ENCODE assay signal across 21 cellular contexts in genomic region chr10:34690403-34691049, GRCh38.
"Had no signal": no experiment of that assay in that cellular context is flagged by ENCODE, and none has a peak within 500 bp of the region (broad histone marks: within the 10 kb centered on the region; RNA-seq: fewer than 3 reads in every experiment).

No MANE protein-coding gene starts in this region.

- DNase-seq: activated CD4-positive, alpha-beta T cell treated with anti-CD3 and anti-CD28 coated beads, Interleukin-2, amount 10 ng/mL, durations not matched to agents 24 days and 14 days; activated CD8-positive, alpha-beta T cell treated with anti-CD3 and anti-CD28 coated beads for 36 hours; activated naive CD4-positive, alpha-beta T cell treated with anti-CD3 and anti-CD28 coated beads for 36 hours; activated T-cell treated with anti-CD3 and anti-CD28 coated beads, Interleukin-2, amount 50 U/mL, for 24 hours; body of pancreas; central memory CD4-positive, alpha-beta T cell; erythroblast; psoas muscle; stimulated activated CD4-positive, alpha-beta T cell treated with anti-CD3 and anti-CD28 coated beads, Interleukin-4, amount 100 ng/mL, for 1 hour; stomach; testis; upper lobe of right lung had no signal

- H3K27ac Mint-ChIP-seq: activated CD4-positive, alpha-beta T cell treated with anti-CD3 and anti-CD28 coated beads, Interleukin-2, amount 10 ng/mL, durations not matched to agents 24 days and 14 days; activated CD8-positive, alpha-beta T cell treated with anti-CD3 and anti-CD28 coated beads for 36 hours; activated naive CD4-positive, alpha-beta T cell treated with anti-CD3 and anti-CD28 coated beads for 36 hours; activated T-cell treated with anti-CD3 and anti-CD28 coated beads, Interleukin-2, amount 50 U/mL, for 24 hours; activated T-helper 2 cell treated with anti-CD3 and anti-CD28 coated beads, Interferon-gamma antibody, Interleukin-2, Interleukin-4, amounts not matched to agents 10 μg/mL and 5 μg/mL and 100 μg/mL, durations not matched to agents 14 hours and 24 hours and 36 hours; mesothelial cell of epicardium; stimulated activated effector memory CD8-positive, alpha-beta T cell treated with anti-CD3 and anti-CD28 coated beads, Interleukin-12 subunit alpha, Interleukin-12 subunit beta, amount 100 ng/mL, for 72 hours; T-helper 1 cell treated with Interleukin-12 subunit alpha and Interleukin-12 subunit beta and Interleukin-4 antibody, amounts not matched to agents 30 μg/mL and 1 μg/mL, for 36 hours had no signal

- H3K27me3 Mint-ChIP-seq: activated CD4-positive, alpha-beta T cell treated with anti-CD3 and anti-CD28 coated beads, Interleukin-2, amount 10 ng/mL, durations not matched to agents 24 days and 14 days; activated CD8-positive, alpha-beta T cell treated with anti-CD3 and anti-CD28 coated beads for 36 hours had no signal

- H3K4me1 ChIP-seq: testis, upper lobe of right lung had no signal

- H3K27me3 ChIP-seq: body of pancreas, stomach, testis, upper lobe of right lung had no signal

- H3K4me1 Mint-ChIP-seq: activated CD4-positive, alpha-beta T cell treated with anti-CD3 and anti-CD28 coated beads, Interleukin-2, amount 10 ng/mL, durations not matched to agents 24 days and 14 days; stimulated activated effector memory CD8-positive, alpha-beta T cell treated with anti-CD3 and anti-CD28 coated beads, Interleukin-12 subunit alpha, Interleukin-12 subunit beta, amount 100 ng/mL, for 72 hours had no signal

- ATAC-seq: activated CD8-positive, alpha-beta T cell treated with anti-CD3 and anti-CD28 coated beads for 36 hours; body of pancreas; sciatic nerve; stimulated activated effector memory CD8-positive, alpha-beta T cell treated with anti-CD3 and anti-CD28 coated beads, Interleukin-12 subunit alpha, Interleukin-12 subunit beta, amount 100 ng/mL, for 72 hours; upper lobe of right lung had no signal

- H3K4me3 Mint-ChIP-seq: activated CD4-positive, alpha-beta T cell treated with anti-CD3 and anti-CD28 coated beads, Interleukin-2, amount 10 ng/mL, durations not matched to agents 24 days and 14 days; activated CD8-positive, alpha-beta T cell treated with anti-CD3 and anti-CD28 coated beads for 36 hours; activated naive CD4-positive, alpha-beta T cell treated with anti-CD3 and anti-CD28 coated beads for 36 hours; activated T-cell treated with anti-CD3 and anti-CD28 coated beads, Interleukin-2, amount 50 U/mL, for 24 hours; mesothelial cell of epicardium; neural crest cell; stimulated activated effector memory CD8-positive, alpha-beta T cell treated with anti-CD3 and anti-CD28 coated beads, Interleukin-12 subunit alpha, Interleukin-12 subunit beta, amount 100 ng/mL, for 72 hours; T-helper 1 cell treated with Interleukin-12 subunit alpha and Interleukin-12 subunit beta and Interleukin-4 antibody, amounts not matched to agents 30 μg/mL and 1 μg/mL, for 36 hours had no signal

- H3K4me2 ChIP-seq: smooth muscle cell had no signal

- H3K4me3 ChIP-seq: body of pancreas, lung, psoas muscle, smooth muscle cell, stomach, testis, upper lobe of right lung had no signal

- H3K36me3 Mint-ChIP-seq: stimulated activated effector memory CD8-positive, alpha-beta T cell treated with anti-CD3 and anti-CD28 coated beads, Interleukin-12 subunit alpha, Interleukin-12 subunit beta, amount 100 ng/mL, for 72 hours had no signal

- H3K9me3 ChIP-seq: body of pancreas, psoas muscle, stomach, testis, upper lobe of right lung had no signal

- FAIRE-seq: colon had no signal

- H3K27ac ChIP-seq: psoas muscle, stomach, testis, upper lobe of right lung had no signal

- H3K36me3 ChIP-seq: upper lobe of right lung had no signal

- H3K9me3 Mint-ChIP-seq: activated CD4-positive, alpha-beta T cell treated with anti-CD3 and anti-CD28 coated beads, Interleukin-2, amount 10 ng/mL, durations not matched to agents 24 days and 14 days; activated CD8-positive, alpha-beta T cell treated with anti-CD3 and anti-CD28 coated beads for 36 hours; activated naive CD4-positive, alpha-beta T cell treated with anti-CD3 and anti-CD28 coated beads for 36 hours; activated T-cell treated with anti-CD3 and anti-CD28 coated beads, Interleukin-2, amount 50 U/mL, for 24 hours; activated T-helper 2 cell treated with anti-CD3 and anti-CD28 coated beads, Interferon-gamma antibody, Interleukin-2, Interleukin-4, amounts not matched to agents 10 μg/mL and 5 μg/mL and 100 μg/mL, durations not matched to agents 14 hours and 24 hours and 36 hours; T-helper 1 cell treated with Interleukin-12 subunit alpha and Interleukin-12 subunit beta and Interleukin-4 antibody, amounts not matched to agents 30 μg/mL and 1 μg/mL, for 36 hours had no signal
